In genomic region chr18:10514082-10514481, GRCh38 we compare ENCODE assay signal across 24 cellular contexts. TPM values are rescaled to one million over a fixed set of nuclear protein-coding genes. Genes with fewer than 3 reads are reported as not detected.
DNase-seq lines count a peak whose midpoint lies in the region; ATAC-seq and TF ChIP-seq lines count a peak whose summit lies in the region.
"Had no signal": no experiment of that assay in that cellular context is flagged by ENCODE, and none has a peak within 500 bp of the region (broad histone marks: within the 10 kb centered on the region; RNA-seq: fewer than 3 reads in every experiment).

No MANE protein-coding gene starts in this region.

- POLR2A ChIA-PET in activated CD4-positive, alpha-beta memory T cell treated with anti-CD3 and anti-CD28 coated beads, Interleukin-2, amount 10 ng/mL, durations not matched to agents 7 days and 5 days (lab: Charles Lee) = interaction anchor here (1.2 kb wide), 1 partner anchor 12 kb away, joined by 3 read pairs; the partner anchor contains the start of gene NAPG

- H3K27me3 ChIP-seq in left ventricle myocardium inferior (ENCODE audit: low read depth) (no peaks in the 10 kb centered on the region), heart left ventricle (no peaks in the 10 kb centered on the region), prostate gland (replicated peaks; ENCODE audit: insufficient read depth) (no peaks in the 10 kb centered on the region)
- H3K27me3 ChIP-seq: BLaER1 treated with 17β-estradiol and CSF1 and Interleukin-3, amounts not matched to agents 10 nM and 100 nM; foreskin keratinocyte; upper lobe of left lung had no signal

- no peak overlapping the region for H3K27ac Mint-ChIP-seq in activated CD4-positive, alpha-beta memory T cell treated with anti-CD3 and anti-CD28 coated beads, Interleukin-2, amount 10 ng/mL, durations not matched to agents 7 days and 5 days
- H3K27ac Mint-ChIP-seq: activated CD4-positive, alpha-beta T cell treated with anti-CD3 and anti-CD28 coated beads, Interleukin-2, amount 10 ng/mL, durations not matched to agents 7 days and 5 days; activated T-helper 2 cell treated with anti-CD3 and anti-CD28 coated beads, Interferon-gamma antibody, Interleukin-2, Interleukin-4, amounts not matched to agents 10 μg/mL and 5 μg/mL and 100 μg/mL, durations not matched to agents 14 hours and 24 hours and 36 hours; HFFc6 had no signal

- H3K4me3 ChIP-seq in left ventricle myocardium inferior = no peak overlapping the region
- H3K4me3 ChIP-seq in heart left ventricle = no peak overlapping the region
- no peak overlapping the region for H3K4me3 ChIP-seq in prostate gland
- H3K4me3 ChIP-seq: A549; BLaER1 treated with 17β-estradiol and CSF1 and Interleukin-3, amounts not matched to agents 10 nM and 100 nM; skin epidermis; upper lobe of left lung had no signal

- H3K4me1 Mint-ChIP-seq in activated CD4-positive, alpha-beta memory T cell treated with anti-CD3 and anti-CD28 coated beads, Interleukin-2, amount 10 ng/mL, durations not matched to agents 7 days and 5 days = peaks cover under 1% of the 10 kb centered on the region
- H3K4me1 Mint-ChIP-seq: T-cell had no signal

- H3K36me3 ChIP-seq in left ventricle myocardium inferior (no peaks in the 10 kb centered on the region), heart left ventricle (no peaks in the 10 kb centered on the region), prostate gland (no peaks in the 10 kb centered on the region)
- H3K36me3 ChIP-seq: BLaER1 treated with 17β-estradiol and CSF1 and Interleukin-3, amounts not matched to agents 10 nM and 100 nM; upper lobe of left lung had no signal

- H3K4me1 ChIP-seq in left ventricle myocardium inferior = peaks cover 12% of the 10 kb centered on the region
- H3K4me1 ChIP-seq in heart left ventricle = peaks cover 0 to 17% (median 10%) of the 10 kb centered on the region in 12 donors
- peaks cover 8% of the 10 kb centered on the region for H3K4me1 ChIP-seq in prostate gland (replicated peaks)
- H3K4me1 ChIP-seq: A549, foreskin keratinocyte had no signal

- H3K9me3 Mint-ChIP-seq in activated CD4-positive, alpha-beta memory T cell treated with anti-CD3 and anti-CD28 coated beads, Interleukin-2, amount 10 ng/mL, durations not matched to agents 7 days and 5 days = no peaks in the 10 kb centered on the region
- H3K9me3 Mint-ChIP-seq: activated CD4-positive, alpha-beta T cell treated with anti-CD3 and anti-CD28 coated beads, Interleukin-2, amount 10 ng/mL, durations not matched to agents 7 days and 5 days; activated T-helper 2 cell treated with anti-CD3 and anti-CD28 coated beads, Interferon-gamma antibody, Interleukin-2, Interleukin-4, amounts not matched to agents 10 μg/mL and 5 μg/mL and 100 μg/mL, durations not matched to agents 14 hours and 24 hours and 36 hours; T-cell had no signal

- no peak for DNase-seq in left ventricle myocardium inferior
- DNase-seq in heart left ventricle = no peak
- DNase-seq in fibroblast of gingiva (ENCODE audit: low read depth) = peak; percentile 14
- peak; percentile 49 for DNase-seq in prostate gland (ENCODE audit: low spot score)
- DNase-seq in NCI-H2196 (lab: John Stamatoyannopoulos, UW; ENCODE audit: unreplicated experiment) = no peak
- no peak for DNase-seq in activated CD4-positive, alpha-beta memory T cell treated with anti-CD3 and anti-CD28 coated beads, Interleukin-2, amount 10 ng/mL, durations not matched to agents 7 days and 5 days
- DNase-seq in activated naive CD4-positive, alpha-beta T cell treated with anti-CD3 and anti-CD28 coated beads, Interleukin-2, amount 50 U/mL, for 16 hours = no peak
- DNase-seq in activated gamma-delta T cell (lab: John Stamatoyannopoulos, UW) = no peak
- DNase-seq: activated CD4-positive, alpha-beta T cell treated with anti-CD3 and anti-CD28 coated beads, Interleukin-2, amount 10 ng/mL, durations not matched to agents 7 days and 5 days; activated CD8-positive, alpha-beta memory T cell treated with anti-CD3 and anti-CD28 coated beads, Interleukin-2, amount 50 U/mL, for 4 hours; foreskin keratinocyte; HFFc6; kidney glomerular epithelial cell; NCI-H1105 treated with DMSO at 0.1 percent for 48 hours; NCI-H774; SIG-M5; stimulated activated naive CD4-positive, alpha-beta T cell treated with Interleukin-2 at 50 U/mL for 16 hours; T-cell; upper lobe of left lung had no signal

- TF ChIP-seq CTCF in left ventricle myocardium inferior (IDR thresholded peaks at IDR 0.05; ENCODE audit: borderline replicate concordance) (no peak), heart left ventricle (IDR thresholded peaks at IDR 0.05) (no peak), prostate gland (IDR thresholded peaks at IDR 0.05) (no peak)

- TF ChIP-seq POLR2A in heart left ventricle (IDR thresholded peaks at IDR 0.05) (no peak), prostate gland (IDR thresholded peaks at IDR 0.05) (no peak)

- peaks cover 36% of the 10 kb centered on the region for H3K27me3 Mint-ChIP-seq in activated CD4-positive, alpha-beta memory T cell treated with anti-CD3 and anti-CD28 coated beads, Interleukin-2, amount 10 ng/mL, durations not matched to agents 7 days and 5 days

- CTCF ChIA-PET in activated CD4-positive, alpha-beta memory T cell treated with anti-CD3 and anti-CD28 coated beads, Interleukin-2, amount 10 ng/mL, durations not matched to agents 7 days and 5 days (lab: Charles Lee) = no interaction called here

- ATAC-seq in heart left ventricle = no peak
- ATAC-seq: A549, foreskin keratinocyte, T-cell had no signal

- WGBS in heart left ventricle, 4 donors = 57 to 84% (median 62%) methylated on average over 3 of the region's 3 CpGs
- 11% methylated on average over 3 of the region's 3 CpGs for WGBS in prostate gland

- H3K9me3 ChIP-seq in left ventricle myocardium inferior (replicated peaks) = peaks cover 4% of the 10 kb centered on the region
- peaks cover 0 to 7% (median 0%) of the 10 kb centered on the region in 12 donors for H3K9me3 ChIP-seq in heart left ventricle
- no peaks in the 10 kb centered on the region for H3K9me3 ChIP-seq in prostate gland

- intact Hi-C loops in left ventricle myocardium inferior (cut with micrococcal nuclease) = no loop called here
- intact Hi-C loops in heart left ventricle (cut with DNase I) = loop anchor here in 5 of 10 donors (5.0 to 10.0 kb wide), 10 partner anchors 57 to 509 kb away; no protein-coding TSS in a partner anchor
- intact Hi-C loops in prostate gland (cut with DNase I) = no loop called here

- peak overlapping the region; percentile 24 for H3K27ac ChIP-seq in left ventricle myocardium inferior (replicated peaks)
- peak overlapping the region in 2 of 12 donors; percentile 22 to 28 for H3K27ac ChIP-seq in heart left ventricle
- H3K27ac ChIP-seq in prostate gland = peak overlapping the region; percentile 57 to 58
- H3K27ac ChIP-seq: A549; BLaER1 treated with 17β-estradiol and CSF1 and Interleukin-3, amounts not matched to agents 10 nM and 100 nM; foreskin keratinocyte; upper lobe of left lung had no signal

- H3K36me3 Mint-ChIP-seq in activated CD4-positive, alpha-beta memory T cell treated with anti-CD3 and anti-CD28 coated beads, Interleukin-2, amount 10 ng/mL, durations not matched to agents 7 days and 5 days (ENCODE audit: low read depth) = no peaks in the 10 kb centered on the region
- H3K36me3 Mint-ChIP-seq: T-cell had no signal

- H3K4me3 Mint-ChIP-seq in activated CD4-positive, alpha-beta memory T cell treated with anti-CD3 and anti-CD28 coated beads, Interleukin-2, amount 10 ng/mL, durations not matched to agents 7 days and 5 days = no peak overlapping the region
- H3K4me3 Mint-ChIP-seq: activated CD4-positive, alpha-beta T cell treated with anti-CD3 and anti-CD28 coated beads, Interleukin-2, amount 10 ng/mL, durations not matched to agents 7 days and 5 days; HFFc6; T-cell had no signal

RNA-seq across cellular contexts. Expression of gene NAPG, which starts 11.7 kb away (rescaled TPM):
- total RNA-seq in left ventricle myocardium inferior (31.2 TPM), heart left ventricle (10 to 100 TPM; 26.7 to 46.3 (median 35.1) TPM), prostate gland (10 to 100 TPM; 23.2 to 47.5 TPM)
- polyA plus RNA-seq in heart left ventricle = 10 to 100 TPM; 12.7 to 28.5 TPM
- 10 to 100 TPM; 35.8 to 36.9 TPM for total RNA-seq in activated CD4-positive, alpha-beta memory T cell treated with anti-CD3 and anti-CD28 coated beads, Interleukin-2, amount 10 ng/mL, durations not matched to agents 7 days and 5 days

RNA-seq across cellular contexts. Expression of gene APCDD1, which starts 59.6 kb away (rescaled TPM):
- total RNA-seq in left ventricle myocardium inferior = 38.0 TPM
- total RNA-seq in heart left ventricle = 10 to 100 TPM in 7 of 9 donors, 1 to 10 TPM in 2; 7.5 to 65.4 (median 15.7) TPM
- 10 to 100 TPM; 10.4 to 23.6 TPM for polyA plus RNA-seq in heart left ventricle
- 100 to 1,000 TPM in 1 of 2 donors, 10 to 100 TPM in 1; 41.0 to 126 TPM for total RNA-seq in prostate gland
- not detected for total RNA-seq in activated CD4-positive, alpha-beta memory T cell treated with anti-CD3 and anti-CD28 coated beads, Interleukin-2, amount 10 ng/mL, durations not matched to agents 7 days and 5 days
- total RNA-seq: activated CD4-positive, alpha-beta T cell treated with anti-CD3 and anti-CD28 coated beads, Interleukin-2, amount 10 ng/mL, durations not matched to agents 7 days and 5 days; activated T-helper 2 cell treated with anti-CD3 and anti-CD28 coated beads, Interferon-gamma antibody, Interleukin-2, Interleukin-4, amounts not matched to agents 10 μg/mL and 5 μg/mL and 100 μg/mL, durations not matched to agents 14 hours and 24 hours and 36 hours; dermis microvascular lymphatic vessel endothelial cell had no signal
- polyA plus RNA-seq: A549 had no signal

Comparison
In these comparisons a context has a peak if more than half of its experiments do, and no peak if none do; other contexts are left out.
1. DNase-seq: peak in fibroblast of gingiva (single experiment) and prostate gland (single experiment); none in left ventricle myocardium inferior (single experiment), heart left ventricle (0 of 5), NCI-H2196 (single experiment), activated CD4-positive, alpha-beta memory T cell treated with anti-CD3 and anti-CD28 coated beads, Interleukin-2, amount 10 ng/mL, durations not matched to agents 7 days and 5 days (single experiment), activated naive CD4-positive, alpha-beta T cell treated with anti-CD3 and anti-CD28 coated beads, Interleukin-2, amount 50 U/mL, for 16 hours (single experiment) and activated gamma-delta T cell (single experiment).
2. RNA of gene APCDD1, which starts 59.6 kb away (total RNA-seq): 41.0 to 126 TPM in prostate gland, 38.0 TPM in left ventricle myocardium inferior (single experiment) and 7.5 to 65.4 TPM in heart left ventricle; not detected in activated CD4-positive, alpha-beta memory T cell treated with anti-CD3 and anti-CD28 coated beads, Interleukin-2, amount 10 ng/mL, durations not matched to agents 7 days and 5 days; every median in the first group is over 4 times any median in the second.